In genomic region chr2:112055110-112055832, GRCh38 we compare ENCODE assay signal across 1 cellular context.
A peak's percentile ranks its signal among the peaks of the same experiment; 100 is the strongest.
TF ChIP-seq lines count a peak whose summit lies in the region.

Gene TMEM87B (plus strand): TSS chr2:112055269. CDS start chr2:112055592, 323 bp downstream.

TF ChIP-seq in K562, 482 proteins besides CTCF, POLR2A, EP300 and RAD21 (continued from another document and continues in another):
- TF ChIP-seq ATF6 (CRISPR knock-in tag; IDR thresholded peaks at IDR 0.05), result peak; percentile 90; the same call in 1 of the 2 replicates
- no peak for TF ChIP-seq ZNF124 (CRISPR knock-in tag; IDR thresholded peaks at IDR 0.05)
- peak; percentile 90; the same call in 1 of the 2 replicates for TF ChIP-seq ERF (CRISPR knock-in tag; IDR thresholded peaks at IDR 0.05)
- TF ChIP-seq CREM (IDR thresholded peaks at IDR 0.05; ENCODE audit: low read depth), result peak; percentile 72
- TF ChIP-seq HOMEZ (CRISPR knock-in tag; IDR thresholded peaks at IDR 0.05), result no peak
- no peak for TF ChIP-seq EWSR1 (IDR thresholded peaks at IDR 0.05; ENCODE audit: borderline replicate concordance, low read depth, partially characterized antibody)
- TF ChIP-seq SAP30 (IDR thresholded peaks at IDR 0.05; ENCODE audit: borderline replicate concordance, insufficient read depth, low read depth, low read length, poor library complexity, severe bottlenecking), result peak; percentile 59
- TF ChIP-seq ZNF407 (IDR thresholded peaks at IDR 0.05; ENCODE audit: low read depth), result no peak
- TF ChIP-seq ZNF318 (IDR thresholded peaks at IDR 0.05; ENCODE audit: borderline replicate concordance in 1 of 2, low read depth in 1 of 2), result peak in 1 of 2 experiments; percentile 54; a peak in 1 of 4 replicates
- TF ChIP-seq RBM22 (IDR thresholded peaks at IDR 0.05; ENCODE audit: low read depth, low read length, poor library complexity, severe bottlenecking), result no peak
- no peak for TF ChIP-seq IRF2 (CRISPR knock-in tag; IDR thresholded peaks at IDR 0.05)
- TF ChIP-seq GTF2E2 (tag; IDR thresholded peaks at IDR 0.05), result peak; percentile 64; the same call in 1 of the 2 replicates
- peak; percentile 67 for TF ChIP-seq TAF1 (IDR thresholded peaks at IDR 0.05; ENCODE audit: control insufficient read depth, extremely low read depth, insufficient read depth, low read length, severe bottlenecking)
- peak; percentile 36; the same call in 1 of the 2 replicates for TF ChIP-seq RAD51 (IDR thresholded peaks at IDR 0.05; ENCODE audit: borderline replicate concordance, low read depth)
- peak; percentile 86 for TF ChIP-seq HES1 (IDR thresholded peaks at IDR 0.05; ENCODE audit: low read depth)
- TF ChIP-seq KLF16 (IDR thresholded peaks at IDR 0.05), result peak; percentile 80; the same call in 1 of the 2 replicates
- no peak for TF ChIP-seq RBM15 (IDR thresholded peaks at IDR 0.05; ENCODE audit: insufficient read depth, low read length)
- TF ChIP-seq ARNT (IDR thresholded peaks at IDR 0.05), result peak in 1 of 2 experiments; percentile 64; a peak in 1 of 4 replicates
- TF ChIP-seq KDM1A (IDR thresholded peaks at IDR 0.05), result peak; percentile 50 to 76; a peak in 2 of 4 replicates
- peak; percentile 96 for TF ChIP-seq DACH1 (IDR thresholded peaks at IDR 0.05; ENCODE audit: partially characterized antibody)
- no peak for TF ChIP-seq RBM25 (IDR thresholded peaks at IDR 0.05; ENCODE audit: low read depth, low read length, severe bottlenecking)
- peak; percentile 80; the same call in 1 of the 2 replicates for TF ChIP-seq MTA3 (IDR thresholded peaks at IDR 0.05; ENCODE audit: borderline replicate concordance)
- no peak for TF ChIP-seq ATF3 (IDR thresholded peaks at IDR 0.05)
- peak; percentile 85 for TF ChIP-seq ATF3 (CRISPR knock-in tag; conservative IDR thresholded peaks at IDR 0.05)
- 0 out of 2 replicates have a peak, but pooled peaks have one; percentile 70 for TF ChIP-seq THRB (CRISPR knock-in tag; conservative IDR thresholded peaks at IDR 0.05)
- TF ChIP-seq JUNB (CRISPR knock-in tag; conservative IDR thresholded peaks at IDR 0.05), result no peak
- TF ChIP-seq ZBTB17 (CRISPR knock-in tag; IDR thresholded peaks at IDR 0.05), result peak; percentile 88
- peak; percentile 89 for TF ChIP-seq TAL1 (IDR thresholded peaks at IDR 0.05)
- TF ChIP-seq ZBTB9 (CRISPR knock-in tag; IDR thresholded peaks at IDR 0.05), result peak; percentile 35; the same call in 1 of the 2 replicates
- TF ChIP-seq NR4A1 (CRISPR knock-in tag; IDR thresholded peaks at IDR 0.05), result peak; percentile 58; the same call in 1 of the 2 replicates
- no peak for TF ChIP-seq NR4A1 (tag; IDR thresholded peaks at IDR 0.05)
